Comparison of ENCODE assay signal across 11 cellular contexts in the genomic region with DNA sequence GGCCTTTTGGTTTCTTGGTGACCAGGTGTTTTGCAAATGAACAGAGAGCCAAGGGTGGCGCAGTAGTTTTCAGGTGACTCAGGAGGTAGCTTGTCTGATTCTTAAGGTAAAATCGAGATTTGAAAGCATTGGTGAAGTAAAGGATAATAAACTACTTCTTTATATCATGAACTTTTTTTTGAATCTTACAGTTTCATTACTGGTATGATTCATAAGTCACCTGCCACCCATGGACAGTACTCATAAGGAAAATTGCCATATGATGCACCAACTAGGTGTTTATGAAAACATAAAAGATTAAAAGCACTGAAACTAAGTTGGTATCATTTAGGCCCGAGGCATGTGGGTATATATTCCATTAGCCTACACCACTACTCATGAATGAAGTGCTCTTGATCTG.
DNase-seq lines count a peak whose midpoint lies in the region; ATAC-seq lines count a peak whose summit lies in the region.
"Had no signal": no experiment of that assay in that cellular context is flagged by ENCODE, and none has a peak within 500 bp of the region (broad histone marks: within the 10 kb centered on the region; RNA-seq: fewer than 3 reads in every experiment).

No MANE protein-coding gene starts in this region.

- ATAC-seq in HG02885 (IDR thresholded peaks at IDR 0.05; ENCODE audit: poor library complexity, unreplicated experiment) = peak; percentile 71
- ATAC-seq in Right ventricle myocardium inferior = no peak
- ATAC-seq: gastrocnemius medialis had no signal

- intact Hi-C loops in Right ventricle myocardium inferior (cut with DNase I) = loop anchor here (5.0 kb wide), 1 partner anchor 32 kb away; no protein-coding TSS in a partner anchor

- DNase-seq in stimulated activated naive CD4-positive, alpha-beta T cell treated with Interleukin-2 at 50 U/mL for 16 hours (lab: John Stamatoyannopoulos, UW) = peak; percentile 43
- no peak for DNase-seq in stimulated activated naive CD4-positive, alpha-beta T cell (lab: John Stamatoyannopoulos, UW)
- peak; percentile 9 for DNase-seq in activated T-helper 9 cell treated with anti-CD3 and anti-CD28 coated beads, Interleukin-2, amount 50 U/mL, for 16 hours (ENCODE audit: low read depth)
- DNase-seq in NCI-H226 (no peak), GM19238 (ENCODE audit: insufficient read length, low spot score) (no peak), NOMO-1 treated with dmso at 0.1 percent for 144 hours (lab: John Stamatoyannopoulos, UW; ENCODE audit: unreplicated experiment) (no peak), Right ventricle myocardium inferior (ENCODE audit: missing footprints) (no peak)
- DNase-seq: gastrocnemius medialis, left ventricle myocardium inferior, NCI-H446 had no signal

Comparison
In these comparisons a context has a peak if more than half of its experiments do, and no peak if none do; other contexts are left out.
1. DNase-seq: peak in stimulated activated naive CD4-positive, alpha-beta T cell treated with Interleukin-2 at 50 U/mL for 16 hours (single experiment) and activated T-helper 9 cell treated with anti-CD3 and anti-CD28 coated beads, Interleukin-2, amount 50 U/mL, for 16 hours (single experiment); none in stimulated activated naive CD4-positive, alpha-beta T cell (0 of 6), NCI-H226 (single experiment), GM19238 (single experiment), NOMO-1 treated with dmso at 0.1 percent for 144 hours (single experiment) and Right ventricle myocardium inferior (single experiment).